In genomic region chr3:143095813-143096212, GRCh38 we compare ENCODE assay signal across 1 cellular context.
TF ChIP-seq lines count a peak whose summit lies in the region.

No MANE protein-coding gene starts in this region.

TF ChIP-seq in K562, 482 proteins besides CTCF, POLR2A, EP300 and RAD21:
- TF ChIP-seq ZNF280A (IDR thresholded peaks at IDR 0.05; ENCODE audit: low read depth, partially characterized antibody) (peak; percentile 83), TRIM28 (IDR thresholded peaks at IDR 0.05) (peak; percentile 87), HMGN3 (IDR thresholded peaks at IDR 0.05; ENCODE audit: borderline replicate concordance, extremely low read depth, insufficient read length, low read depth, low read length) (no peak), ZZZ3 (IDR thresholded peaks at IDR 0.05) (no peak), CREBBP (IDR thresholded peaks at IDR 0.05; ENCODE audit: low read depth, low read length) (no peak), CBX1 (IDR thresholded peaks at IDR 0.05; ENCODE audit: low read depth) (no peak), TRIM24 (IDR thresholded peaks at IDR 0.05) (peak; percentile 51 to 73; a peak in 3 of 4 replicates), GTF3C2 (IDR thresholded peaks at IDR 0.05; ENCODE audit: borderline replicate concordance, extremely low read depth, insufficient read length) (no peak), CBX5 (IDR thresholded peaks at IDR 0.05; ENCODE audit: borderline replicate concordance, low read depth) (peak; percentile 73; the same call in 1 of the 2 replicates), SRF (CRISPR knock-in tag; IDR thresholded peaks at IDR 0.05) (no peak), ZBTB49 (CRISPR knock-in tag; IDR thresholded peaks at IDR 0.05; ENCODE audit: borderline replicate concordance) (no peak), MXI1 (IDR thresholded peaks at IDR 0.05; ENCODE audit: low read depth, low read length) (no peak), CBX3 (IDR thresholded peaks at IDR 0.05; ENCODE audit: borderline replicate concordance in 1 of 2, low read length in 2 of 2) (peak in 1 of 2 experiments; percentile 84; a peak in 2 of 3 replicates), GTF2E2 (tag; IDR thresholded peaks at IDR 0.05) (no peak), KAT8 (IDR thresholded peaks at IDR 0.05; ENCODE audit: low read depth) (no peak), MXD1 (CRISPR knock-in tag; IDR thresholded peaks at IDR 0.05; ENCODE audit: borderline replicate concordance, poor library complexity, severe bottlenecking) (no peak), CEBPG (CRISPR knock-in tag; IDR thresholded peaks at IDR 0.05) (no peak), CEBPG (tag; conservative IDR thresholded peaks at IDR 0.05 in 1 of 2, IDR thresholded peaks at IDR 0.05 in 1 of 2) (no peak)
